30 cellular contexts compared by ENCODE assay signal in genomic region chr16:14377326-14377725, GRCh38.
A peak's percentile ranks its signal among the peaks of the same experiment; 100 is the strongest.
DNase-seq lines count a peak whose midpoint lies in the region; ATAC-seq and TF ChIP-seq lines count a peak whose summit lies in the region.
"Had no signal": no experiment of that assay in that cellular context is flagged by ENCODE, and none has a peak within 500 bp of the region (broad histone marks: within the 10 kb centered on the region; RNA-seq: fewer than 3 reads in every experiment).

No MANE protein-coding gene starts in this region.

- H3K36me3 Mint-ChIP-seq in HFFc6 (ENCODE audit: low read depth) (no peaks in the 10 kb centered on the region), WTC11 (no peaks in the 10 kb centered on the region)
- no peaks in the 10 kb centered on the region for H3K36me3 Mint-ChIP-seq in activated CD4-positive, alpha-beta memory T cell treated with anti-CD3 and anti-CD28 coated beads, Interleukin-2, amount 10 ng/mL, durations not matched to agents 7 days and 5 days (ENCODE audit: low read depth)
- H3K36me3 Mint-ChIP-seq: activated naive CD4-positive, alpha-beta T cell treated with anti-CD3 and anti-CD28 coated beads, Interleukin-2, amount 50 U/mL, for 24 hours had no signal

- TF ChIP-seq CTCF in AG10803 (conservative IDR thresholded peaks at IDR 0.05; ENCODE audit: low read length) (no peak), HFFc6 (IDR thresholded peaks at IDR 0.05) (no peak), foreskin fibroblast (IDR thresholded peaks at IDR 0.05; ENCODE audit: low read depth, low read length) (no peak), WTC11 (IDR thresholded peaks at IDR 0.05) (no peak)

- peak overlapping the region; percentile 85 for H3K27ac Mint-ChIP-seq in HFFc6
- H3K27ac Mint-ChIP-seq in WTC11 = no peak overlapping the region
- no peak overlapping the region for H3K27ac Mint-ChIP-seq in activated CD4-positive, alpha-beta memory T cell treated with anti-CD3 and anti-CD28 coated beads, Interleukin-2, amount 10 ng/mL, durations not matched to agents 7 days and 5 days
- H3K27ac Mint-ChIP-seq: activated naive CD4-positive, alpha-beta T cell treated with anti-CD3 and anti-CD28 coated beads, Interleukin-2, amount 50 U/mL, for 24 hours had no signal

- H3K4me3 ChIP-seq in AG10803 (ENCODE audit: low read length) (no peak overlapping the region), foreskin fibroblast (ENCODE audit: low read depth in 1 of 2, low read length in 2 of 2) (no peak overlapping the region)
- H3K4me3 ChIP-seq: BLaER1 treated with 17β-estradiol and CSF1 and Interleukin-3, amounts not matched to agents 10 nM and 100 nM; cardiac muscle cell; coronary artery; gastrocnemius medialis; pancreas; tibial artery; vagina had no signal

- H3K27me3 Mint-ChIP-seq in HFFc6 (ENCODE audit: insufficient read depth) (no peaks in the 10 kb centered on the region; the same call in 1 of the 2 replicates), WTC11 (ENCODE audit: low read depth) (no peaks in the 10 kb centered on the region)
- H3K27me3 Mint-ChIP-seq in activated CD4-positive, alpha-beta memory T cell treated with anti-CD3 and anti-CD28 coated beads, Interleukin-2, amount 10 ng/mL, durations not matched to agents 7 days and 5 days = no peaks in the 10 kb centered on the region
- H3K27me3 Mint-ChIP-seq: activated naive CD4-positive, alpha-beta T cell treated with anti-CD3 and anti-CD28 coated beads, Interleukin-2, amount 50 U/mL, for 24 hours had no signal

- peak; percentile 34 for DNase-seq in AG10803 (ENCODE audit: low read depth)
- DNase-seq in HFFc6 = peak; percentile 34
- peak; percentile 82 for DNase-seq in brain pericyte (ENCODE audit: low read depth, low spot score)
- peak; percentile 76 to 77 for DNase-seq in foreskin fibroblast
- DNase-seq in WTC11 (ENCODE audit: low spot score) = no peak
- no peak for DNase-seq in activated CD4-positive, alpha-beta memory T cell treated with anti-CD3 and anti-CD28 coated beads, Interleukin-2, amount 10 ng/mL, durations not matched to agents 7 days and 5 days
- DNase-seq in activated CD4-positive, alpha-beta T cell treated with anti-CD3 and anti-CD28 coated beads, Interleukin-2, amount 50 U/mL, for 48 hours = no peak
- DNase-seq: ACHN; activated CD4-positive, alpha-beta T cell treated with anti-CD3 and anti-CD28 coated beads for 4 hours; activated CD8-positive, alpha-beta memory T cell treated with anti-CD3 and anti-CD28 coated beads for 24 hours; activated T-cell treated with anti-CD3 and anti-CD28 coated beads for 4 hours; effector memory CD4-positive, alpha-beta T cell; gastrocnemius medialis; GF-D8; Karpas-422; NCI-H1436; NCI-H2081; NCI-H526; OCI-M1; pancreas; small intestine; tibial artery had no signal

- H3K4me3 Mint-ChIP-seq in HFFc6 = no peak overlapping the region; the same call in 1 of the 2 replicates
- no peak overlapping the region for H3K4me3 Mint-ChIP-seq in WTC11
- H3K4me3 Mint-ChIP-seq in activated CD4-positive, alpha-beta memory T cell treated with anti-CD3 and anti-CD28 coated beads, Interleukin-2, amount 10 ng/mL, durations not matched to agents 7 days and 5 days = no peak overlapping the region
- H3K4me3 Mint-ChIP-seq: activated naive CD4-positive, alpha-beta T cell treated with anti-CD3 and anti-CD28 coated beads, Interleukin-2, amount 50 U/mL, for 24 hours; neural crest cell had no signal

- CTCF ChIA-PET in WTC11 (lab: Charles Lee) = no interaction called here
- CTCF ChIA-PET in activated CD4-positive, alpha-beta memory T cell treated with anti-CD3 and anti-CD28 coated beads, Interleukin-2, amount 10 ng/mL, durations not matched to agents 7 days and 5 days (lab: Charles Lee) = no interaction called here

- H3K9me3 Mint-ChIP-seq in HFFc6 (no peaks in the 10 kb centered on the region), WTC11 (no peaks in the 10 kb centered on the region)
- no peaks in the 10 kb centered on the region for H3K9me3 Mint-ChIP-seq in activated CD4-positive, alpha-beta memory T cell treated with anti-CD3 and anti-CD28 coated beads, Interleukin-2, amount 10 ng/mL, durations not matched to agents 7 days and 5 days
- H3K9me3 Mint-ChIP-seq: activated naive CD4-positive, alpha-beta T cell treated with anti-CD3 and anti-CD28 coated beads, Interleukin-2, amount 50 U/mL, for 24 hours; neural crest cell had no signal

- POLR2A ChIA-PET in WTC11 (lab: Charles Lee) = no interaction called here
- POLR2A ChIA-PET in activated CD4-positive, alpha-beta memory T cell treated with anti-CD3 and anti-CD28 coated beads, Interleukin-2, amount 10 ng/mL, durations not matched to agents 7 days and 5 days (lab: Charles Lee) = no interaction called here

- ATAC-seq in WTC11 = no peak
- no peak for ATAC-seq in HG03280 (IDR thresholded peaks at IDR 0.05; ENCODE audit: unreplicated experiment)
- ATAC-seq: gastrocnemius medialis, pancreas, Right ventricle myocardium inferior had no signal

- H3K4me1 Mint-ChIP-seq in HFFc6 (ENCODE audit: low read depth) (peaks cover 46% of the 10 kb centered on the region), WTC11 (peaks cover 7% of the 10 kb centered on the region)
- H3K4me1 Mint-ChIP-seq in activated CD4-positive, alpha-beta memory T cell treated with anti-CD3 and anti-CD28 coated beads, Interleukin-2, amount 10 ng/mL, durations not matched to agents 7 days and 5 days = peaks cover 4% of the 10 kb centered on the region
- H3K4me1 Mint-ChIP-seq: activated naive CD4-positive, alpha-beta T cell treated with anti-CD3 and anti-CD28 coated beads, Interleukin-2, amount 50 U/mL, for 24 hours; neural crest cell had no signal

TF ChIP-seq in WTC11, 78 proteins besides CTCF, POLR2A, EP300 and RAD21 (continues in another document):
- TF ChIP-seq FOXK1 (CRISPR knock-in tag; IDR thresholded peaks at IDR 0.05) = no peak
- TF ChIP-seq NR3C1 (CRISPR knock-in tag; conservative IDR thresholded peaks at IDR 0.05; ENCODE audit: low read depth) = no peak
- TF ChIP-seq, protein P1, sequence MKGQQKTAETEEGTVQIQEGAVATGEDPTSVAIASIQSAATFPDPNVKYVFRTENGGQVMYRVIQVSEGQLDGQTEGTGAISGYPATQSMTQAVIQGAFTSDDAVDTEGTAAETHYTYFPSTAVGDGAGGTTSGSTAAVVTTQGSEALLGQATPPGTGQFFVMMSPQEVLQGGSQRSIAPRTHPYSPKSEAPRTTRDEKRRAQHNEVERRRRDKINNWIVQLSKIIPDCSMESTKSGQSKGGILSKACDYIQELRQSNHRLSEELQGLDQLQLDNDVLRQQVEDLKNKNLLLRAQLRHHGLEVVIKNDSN (CRISPR knock-in tag; IDR thresholded peaks at IDR 0.05) = no peak
- no peak for TF ChIP-seq ZNF416 (CRISPR knock-in tag; IDR thresholded peaks at IDR 0.05)
- TF ChIP-seq, protein P2, sequence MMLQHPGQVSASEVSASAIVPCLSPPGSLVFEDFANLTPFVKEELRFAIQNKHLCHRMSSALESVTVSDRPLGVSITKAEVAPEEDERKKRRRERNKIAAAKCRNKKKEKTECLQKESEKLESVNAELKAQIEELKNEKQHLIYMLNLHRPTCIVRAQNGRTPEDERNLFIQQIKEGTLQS (CRISPR knock-in tag; conservative IDR thresholded peaks at IDR 0.05) = no peak
- no peak for TF ChIP-seq EMX1 (CRISPR knock-in tag; IDR thresholded peaks at IDR 0.05)
- TF ChIP-seq CDX4 (CRISPR knock-in tag; IDR thresholded peaks at IDR 0.05; ENCODE audit: borderline replicate concordance) = no peak
- TF ChIP-seq ZNF512 (CRISPR knock-in tag; IDR thresholded peaks at IDR 0.05; ENCODE audit: borderline replicate concordance) = no peak
- TF ChIP-seq HMGA2 (CRISPR knock-in tag; IDR thresholded peaks at IDR 0.05) = no peak
- TF ChIP-seq ZBTB43 (CRISPR knock-in tag; IDR thresholded peaks at IDR 0.05) = no peak
- TF ChIP-seq NR2C2 (CRISPR knock-in tag; IDR thresholded peaks at IDR 0.05) = no peak
- TF ChIP-seq, protein P3, sequence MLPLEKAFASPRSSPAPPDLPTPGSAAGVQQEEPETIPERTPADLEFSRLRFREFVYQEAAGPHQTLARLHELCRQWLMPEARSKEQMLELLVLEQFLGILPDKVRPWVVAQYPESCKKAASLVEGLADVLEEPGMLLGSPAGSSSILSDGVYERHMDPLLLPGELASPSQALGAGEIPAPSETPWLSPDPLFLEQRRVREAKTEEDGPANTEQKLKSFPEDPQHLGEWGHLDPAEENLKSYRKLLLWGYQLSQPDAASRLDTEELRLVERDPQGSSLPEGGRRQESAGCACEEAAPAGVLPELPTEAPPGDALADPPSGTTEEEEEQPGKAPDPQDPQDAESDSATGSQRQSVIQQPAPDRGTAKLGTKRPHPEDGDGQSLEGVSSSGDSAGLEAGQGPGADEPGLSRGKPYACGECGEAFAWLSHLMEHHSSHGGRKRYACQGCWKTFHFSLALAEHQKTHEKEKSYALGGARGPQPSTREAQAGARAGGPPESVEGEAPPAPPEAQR (CRISPR knock-in tag; IDR thresholded peaks at IDR 0.05) = no peak
- TF ChIP-seq FOXP1 (CRISPR knock-in tag; IDR thresholded peaks at IDR 0.05; ENCODE audit: borderline replicate concordance) = no peak

Comparison
In these comparisons a context has a peak if more than half of its experiments do, and no peak if none do; other contexts are left out.
1. DNase-seq: peak in AG10803 (single experiment), HFFc6 (single experiment), brain pericyte (single experiment) and foreskin fibroblast (2 of 2); none in WTC11 (single experiment), activated CD4-positive, alpha-beta memory T cell treated with anti-CD3 and anti-CD28 coated beads, Interleukin-2, amount 10 ng/mL, durations not matched to agents 7 days and 5 days (single experiment) and activated CD4-positive, alpha-beta T cell treated with anti-CD3 and anti-CD28 coated beads, Interleukin-2, amount 50 U/mL, for 48 hours (0 of 2).